34 cellular contexts compared by ENCODE assay signal in the genomic region with DNA sequence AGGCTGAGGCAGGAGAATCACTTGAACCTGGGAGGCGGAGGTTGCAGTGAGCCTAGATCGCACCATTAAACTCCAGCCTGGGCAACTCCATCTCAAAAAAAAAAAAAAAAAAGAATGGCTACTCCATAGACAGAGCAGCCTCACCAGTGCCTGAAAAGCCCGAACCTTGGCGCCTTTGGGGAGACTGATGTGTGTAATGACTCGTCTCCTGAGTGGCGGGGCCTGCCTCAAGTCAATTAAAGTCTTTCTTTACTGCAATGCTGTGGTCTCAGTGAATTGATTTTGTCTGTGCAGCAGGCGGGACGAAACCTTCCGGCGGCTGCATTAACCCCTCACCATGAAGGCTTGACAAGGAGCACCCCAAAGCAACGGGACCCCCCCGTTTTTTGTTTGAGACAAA. TPM values are rescaled to one million over a fixed set of nuclear protein-coding genes. Genes with fewer than 3 reads are reported as not detected.
DNase-seq lines count a peak whose midpoint lies in the region; ATAC-seq lines count a peak whose summit lies in the region.
"Had no signal": no experiment of that assay in that cellular context is flagged by ENCODE, and none has a peak within 500 bp of the region (broad histone marks: within the 10 kb centered on the region; RNA-seq: fewer than 3 reads in every experiment).

No MANE protein-coding gene starts in this region.

- H3K27ac ChIP-seq in naive thymus-derived CD4-positive, alpha-beta T cell (ENCODE audit: low read depth, low read length): no peak overlapping the region
- H3K27ac ChIP-seq: BLaER1, brain microvascular endothelial cell, left lung, neutrophil, prostate gland, right lobe of liver, tibial artery, vagina had no signal

- intact Hi-C loops in naive thymus-derived CD4-positive, alpha-beta T cell (cut with micrococcal nuclease): loop anchor here (5.0 to 10.0 kb wide), 5 partner anchors 72 to 742 kb away; partner anchors contain the start of genes GNPTG (in 1 of the 2), JMJD8 (in 1 of the 2), MAPK8IP3 (in 1 of the 2) and MSRB1 (in 1 of the 2)

- peaks cover 4% of the 10 kb centered on the region for H3K9me3 Mint-ChIP-seq in activated naive CD4-positive, alpha-beta T cell treated with anti-CD3 and anti-CD28 coated beads, Interleukin-2, amount 10 ng/mL, durations not matched to agents 7 days and 5 days
- no peaks in the 10 kb centered on the region for H3K9me3 Mint-ChIP-seq in naive thymus-derived CD4-positive, alpha-beta T cell

- DNase-seq in activated naive CD4-positive, alpha-beta T cell treated with anti-CD3 and anti-CD28 coated beads, Interleukin-2, amount 10 ng/mL, durations not matched to agents 7 days and 5 days: peak; percentile 30
- no peak for DNase-seq in activated naive CD4-positive, alpha-beta T cell (lab: John Stamatoyannopoulos, UW)
- DNase-seq in RPMI7951 (ENCODE audit: low read depth) (peak; percentile 5), H7 (no peak), HUDEP-2 (lab: John Stamatoyannopoulos, UW; ENCODE audit: unreplicated experiment in 76 of 76) (no peak)
- DNase-seq in naive thymus-derived CD4-positive, alpha-beta T cell: no peak
- DNase-seq: activated T-cell treated with anti-CD3 and anti-CD28 coated beads, Interleukin-2, amount 50 U/mL, for 1 hour; amniotic stem cell; brain microvascular endothelial cell; DMS79 treated with DMSO at 0.1 percent for 48 hours; foreskin fibroblast; GF-D8; left lung; mesenchymal stem cell; NCI-H1105 treated with DMSO at 0.1 percent for 48 hours; NCI-H1930; NCI-H524; NK-92 treated with Interleukin-12 subunit alpha and Interleukin-12 subunit beta, amount 100 ng/mL, for 24 hours; PC-3; right lobe of liver; SK-N-SH; stimulated activated CD8-positive, alpha-beta memory T cell treated with anti-CD3 and anti-CD28 coated beads, Interleukin-4, amount 100 ng/mL, for 48 hours; T-helper 17 cell; tibial artery had no signal

- H3K36me3 ChIP-seq in naive thymus-derived CD4-positive, alpha-beta T cell (ENCODE audit: control insufficient read depth in 2 of 3, insufficient read depth in 3 of 3, low read length in 3 of 3): no peaks in the 10 kb centered on the region
- H3K36me3 ChIP-seq in H7 (replicated peaks; ENCODE audit: control insufficient read depth, insufficient read depth, low read length): no peaks in the 10 kb centered on the region
- H3K36me3 ChIP-seq: BLaER1, brain microvascular endothelial cell, left lung, neutrophil, prostate gland, right lobe of liver, tibial artery, vagina had no signal

- no peak overlapping the region for H3K27ac Mint-ChIP-seq in activated naive CD4-positive, alpha-beta T cell treated with anti-CD3 and anti-CD28 coated beads, Interleukin-2, amount 10 ng/mL, durations not matched to agents 7 days and 5 days
- H3K27ac Mint-ChIP-seq in naive thymus-derived CD4-positive, alpha-beta T cell: peak overlapping the region in 5 of 9 donors; percentile 51 to 98 (median 59)
- H3K27ac Mint-ChIP-seq: T-helper 17 cell had no signal

- H3K4me1 Mint-ChIP-seq in activated naive CD4-positive, alpha-beta T cell treated with anti-CD3 and anti-CD28 coated beads, Interleukin-2, amount 10 ng/mL, durations not matched to agents 7 days and 5 days: peaks cover 25% of the 10 kb centered on the region
- H3K4me1 Mint-ChIP-seq in naive thymus-derived CD4-positive, alpha-beta T cell: peaks cover 4 to 23% (median 15%) of the 10 kb centered on the region in 7 donors

- H3K4me3 ChIP-seq in naive thymus-derived CD4-positive, alpha-beta T cell (ENCODE audit: low read length): no peak overlapping the region
- H3K4me3 ChIP-seq in H7 (ENCODE audit: insufficient read depth, low read depth, low read length): no peak overlapping the region
- H3K4me3 ChIP-seq: BLaER1, HAP-1, left lung, prostate gland, right lobe of liver, tibial artery, vagina had no signal

- ATAC-seq in naive thymus-derived CD4-positive, alpha-beta T cell: no peak
- ATAC-seq in HG02852 (IDR thresholded peaks at IDR 0.05; ENCODE audit: unreplicated experiment): no peak
- ATAC-seq: activated CD4-positive, CD25-positive, alpha-beta regulatory T cell treated with anti-CD3 and anti-CD28 coated beads, Interleukin-2, amount 50 U/mL, for 24 hours; esophagus mucosa; left lung; PC-3; right lobe of liver; T-helper 17 cell had no signal

- H3K36me3 Mint-ChIP-seq in activated naive CD4-positive, alpha-beta T cell treated with anti-CD3 and anti-CD28 coated beads, Interleukin-2, amount 10 ng/mL, durations not matched to agents 7 days and 5 days: peaks cover 3% of the 10 kb centered on the region
- H3K36me3 Mint-ChIP-seq in naive thymus-derived CD4-positive, alpha-beta T cell: peaks cover 0 to 2% (median 0%) of the 10 kb centered on the region in 5 donors

- no peak overlapping the region for H3K4me3 Mint-ChIP-seq in activated naive CD4-positive, alpha-beta T cell treated with anti-CD3 and anti-CD28 coated beads, Interleukin-2, amount 10 ng/mL, durations not matched to agents 7 days and 5 days
- no peak overlapping the region for H3K4me3 Mint-ChIP-seq in naive thymus-derived CD4-positive, alpha-beta T cell
- H3K4me3 Mint-ChIP-seq: T-helper 17 cell had no signal

- no peaks in the 10 kb centered on the region for H3K27me3 ChIP-seq in naive thymus-derived CD4-positive, alpha-beta T cell (ENCODE audit: control insufficient read depth in 2 of 2, insufficient read depth in 2 of 2, low read length in 2 of 2)
- no peaks in the 10 kb centered on the region for H3K27me3 ChIP-seq in H7 (ENCODE audit: control insufficient read depth, insufficient read depth, low read length)
- H3K27me3 ChIP-seq: BLaER1, brain microvascular endothelial cell, right lobe of liver, vagina had no signal

- H3K4me1 ChIP-seq in naive thymus-derived CD4-positive, alpha-beta T cell (ENCODE audit: control insufficient read depth in 2 of 2, insufficient read depth in 2 of 2, low read length in 2 of 2): peaks cover 4 to 11% of the 10 kb centered on the region in 2 donors

- CTCF ChIA-PET in activated naive CD4-positive, alpha-beta T cell treated with anti-CD3 and anti-CD28 coated beads, Interleukin-2, amount 10 ng/mL, durations not matched to agents 7 days and 5 days (lab: Charles Lee): interaction anchor here (0.8 kb wide), 1 partner anchor 8 kb away, joined by 3 read pairs; no protein-coding TSS in a partner anchor
- CTCF ChIA-PET in naive thymus-derived CD4-positive, alpha-beta T cell (lab: Charles Lee): no interaction called here

- no peaks in the 10 kb centered on the region for H3K9me3 ChIP-seq in naive thymus-derived CD4-positive, alpha-beta T cell (ENCODE audit: control insufficient read depth in 2 of 3, low read length in 3 of 3)
- H3K9me3 ChIP-seq: BLaER1, HAP-1, left lung, neutrophil, prostate gland, right lobe of liver, SK-N-SH, tibial artery, vagina had no signal

- H3K27me3 Mint-ChIP-seq in activated naive CD4-positive, alpha-beta T cell treated with anti-CD3 and anti-CD28 coated beads, Interleukin-2, amount 10 ng/mL, durations not matched to agents 7 days and 5 days: peaks cover 5% of the 10 kb centered on the region
- H3K27me3 Mint-ChIP-seq in naive thymus-derived CD4-positive, alpha-beta T cell: peaks cover 0 to 5% (median 0%) of the 10 kb centered on the region in 5 donors
- H3K27me3 Mint-ChIP-seq: T-helper 17 cell had no signal

- POLR2A ChIA-PET in naive thymus-derived CD4-positive, alpha-beta T cell (lab: Charles Lee): no interaction called here

RNA-seq across cellular contexts. Expression of gene UQCC4, which starts 3.5 kb away (rescaled TPM):
- total RNA-seq in RPMI7951 (2014; rRNA removed; shearing (Covaris generic)): 25.1 and 30.1 TPM in 2 replicates
- total RNA-seq in naive thymus-derived CD4-positive, alpha-beta T cell: 10 to 100 TPM in 2 of 5 experiments, 1 to 10 TPM in 3; 7.8 to 11.9 (median 9.7) TPM
- polyA plus RNA-seq in naive thymus-derived CD4-positive, alpha-beta T cell: 10 to 100 TPM; 37.3 to 45.2 TPM
- 30.0 and 32.8 TPM in 2 replicates for total RNA-seq in H7 (2014; rRNA removed; shearing (Covaris generic))

RNA-seq across cellular contexts. Expression of gene PERCC1, which starts 6.8 kb away (rescaled TPM):
- not detected in 2 replicates for total RNA-seq in RPMI7951 (2014; rRNA removed; shearing (Covaris generic))
- 1 to 10 TPM in 2 of 5 experiments, under 1 TPM in 2, not detected in 1; 0.77 to 3.4 (median 1.7) TPM for total RNA-seq in naive thymus-derived CD4-positive, alpha-beta T cell
- not detected for polyA plus RNA-seq in naive thymus-derived CD4-positive, alpha-beta T cell
- total RNA-seq in H7 (2014; rRNA removed; shearing (Covaris generic)): not detected in 2 replicates
- total RNA-seq: cerebellum, dermis microvascular lymphatic vessel endothelial cell, esophagus mucosa, PC-3, right lobe of liver, T-helper 17 cell, vagina had no signal
- polyA plus RNA-seq: SK-N-SH had no signal

RNA-seq across cellular contexts. Expression of gene UNKL, which starts 9.5 kb away (rescaled TPM):
- total RNA-seq in RPMI7951 (2014; rRNA removed; shearing (Covaris generic)): 4.8 and 8.8 TPM in 2 replicates
- total RNA-seq in naive thymus-derived CD4-positive, alpha-beta T cell: 100 to 1,000 TPM in 2 of 5 experiments, 10 to 100 TPM in 3; 42.9 to 152 (median 98.5) TPM
- polyA plus RNA-seq in naive thymus-derived CD4-positive, alpha-beta T cell: 10 to 100 TPM in 1 of 2 donors, 1 to 10 TPM in 1; 4.0 to 10.6 TPM
- total RNA-seq in H7 (2014; rRNA removed; shearing (Covaris generic)): 22.0 and 24.3 TPM in 2 replicates

RNA-seq across cellular contexts. Expression of gene CCDC154, which starts 20.3 kb away (rescaled TPM):
- not detected in 2 replicates for total RNA-seq in RPMI7951 (2014; rRNA removed; shearing (Covaris generic))
- total RNA-seq in naive thymus-derived CD4-positive, alpha-beta T cell: 10 to 100 TPM in 2 of 5 experiments, 1 to 10 TPM in 3; 3.6 to 19.1 (median 8.9) TPM
- polyA plus RNA-seq in naive thymus-derived CD4-positive, alpha-beta T cell: not detected
- total RNA-seq in H7 (2014; rRNA removed; shearing (Covaris generic)): 0.11 TPM in 1 of 2 replicates, not detected in the other
- total RNA-seq: PC-3, vagina had no signal

RNA-seq across cellular contexts. Expression of gene CLCN7, which starts 50.8 kb away (rescaled TPM):
- 33.3 and 38.6 TPM in 2 replicates for total RNA-seq in RPMI7951 (2014; rRNA removed; shearing (Covaris generic))
- total RNA-seq in naive thymus-derived CD4-positive, alpha-beta T cell: 100 to 1,000 TPM in 4 of 5 experiments, 10 to 100 TPM in 1; 74.8 to 140 (median 115) TPM
- 10 to 100 TPM; 17.0 to 35.1 TPM for polyA plus RNA-seq in naive thymus-derived CD4-positive, alpha-beta T cell
- total RNA-seq in H7 (2014; rRNA removed; shearing (Covaris generic)): 39.1 and 42.6 TPM in 2 replicates

Comparison
In these comparisons a context has a peak if more than half of its experiments do, and no peak if none do; other contexts are left out.
1. DNase-seq: peak in activated naive CD4-positive, alpha-beta T cell treated with anti-CD3 and anti-CD28 coated beads, Interleukin-2, amount 10 ng/mL, durations not matched to agents 7 days and 5 days (single experiment) and RPMI7951 (single experiment); none in activated naive CD4-positive, alpha-beta T cell (0 of 4), naive thymus-derived CD4-positive, alpha-beta T cell (0 of 9), H7 (single experiment) and HUDEP-2 (0 of 76).